Comparison of ENCODE assay signal across 8 cellular contexts in the genomic region with DNA sequence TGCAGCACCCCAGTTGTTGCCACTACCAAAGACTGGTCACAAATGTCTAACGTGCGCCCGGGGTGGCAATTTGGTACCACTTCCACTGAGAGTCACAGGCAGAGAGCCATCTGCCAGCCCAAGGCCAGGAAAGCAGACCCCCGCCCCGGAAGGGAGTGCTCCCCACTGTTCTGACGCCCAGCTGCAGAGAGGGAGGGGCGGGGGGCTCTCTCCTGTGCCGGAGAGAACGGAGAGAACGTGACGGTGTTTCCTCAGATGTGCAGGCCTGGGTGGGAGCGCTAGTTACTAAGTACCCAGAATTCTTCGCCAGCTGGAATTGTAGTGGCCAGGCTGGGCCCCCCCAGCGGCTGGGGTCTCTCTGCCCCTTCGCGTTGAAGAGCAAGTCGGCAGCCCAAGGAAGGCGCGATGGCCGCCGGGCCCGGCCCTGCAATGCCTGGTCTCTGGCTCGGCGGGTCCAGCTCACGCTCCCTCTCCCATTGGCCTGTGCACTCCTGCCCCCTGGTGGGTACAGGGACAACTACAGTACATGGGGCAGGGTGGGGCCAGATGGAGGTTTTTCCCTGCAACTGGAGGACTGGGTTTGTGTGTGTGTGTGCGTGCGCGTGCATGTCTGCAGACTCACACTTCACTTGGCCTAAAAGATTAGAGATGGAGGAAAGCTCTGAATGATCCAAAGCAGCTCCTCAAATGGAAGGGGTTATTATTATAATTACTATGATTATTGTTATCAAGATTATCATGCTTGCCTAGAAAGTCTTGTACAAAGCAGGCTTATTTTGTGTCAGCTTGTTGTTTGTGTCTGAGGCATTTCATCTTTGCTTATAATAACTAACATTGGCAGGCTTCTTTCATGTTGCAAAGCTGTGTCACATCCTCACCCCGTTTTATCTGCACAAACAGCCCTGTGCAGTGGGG.
DNase-seq lines count a peak whose midpoint lies in the region; ATAC-seq and TF ChIP-seq lines count a peak whose summit lies in the region.

No MANE protein-coding gene starts in this region.

- intact Hi-C loops in activated CD4-positive, alpha-beta T cell treated with anti-CD3 and anti-CD28 coated beads, Interleukin-2, amount 10 ng/mL, durations not matched to agents 24 days and 14 days (cut with micrococcal nuclease): loop anchor here (1.0 to 10.0 kb wide), 4 partner anchors 113 to 606 kb away; no protein-coding TSS in a partner anchor

- no peaks in the 10 kb centered on the region for H3K9me3 Mint-ChIP-seq in activated CD4-positive, alpha-beta T cell treated with anti-CD3 and anti-CD28 coated beads, Interleukin-2, amount 10 ng/mL, durations not matched to agents 24 days and 14 days

- H3K36me3 Mint-ChIP-seq in activated CD4-positive, alpha-beta T cell treated with anti-CD3 and anti-CD28 coated beads, Interleukin-2, amount 10 ng/mL, durations not matched to agents 24 days and 14 days (ENCODE audit: low read depth): no peaks in the 10 kb centered on the region

- DNase-seq in A172 (ENCODE audit: low spot score) (peak; percentile 60), NCI-H226 (peak; percentile 57), choroid plexus epithelial cell (ENCODE audit: low read depth) (peak; percentile 84), kidney glomerular epithelial cell (lab: John Stamatoyannopoulos, UW) (peak; percentile 69)
- DNase-seq in activated CD4-positive, alpha-beta T cell treated with anti-CD3 and anti-CD28 coated beads, Interleukin-2, amount 10 ng/mL, durations not matched to agents 24 days and 14 days: peak; percentile 94
- peak; percentile 65 to 66 for DNase-seq in stimulated activated CD4-positive, alpha-beta T cell treated with anti-CD3 and anti-CD28 coated beads, Interleukin-1b, Interleukin-23, amount 100 ng/mL, for 4 hours (ENCODE audit: low read depth in 2 of 2)

- H3K4me3 ChIP-seq in choroid plexus epithelial cell (ENCODE audit: low read depth, low read length): peak overlapping the region; percentile 41

- peak; percentile 93 for TF ChIP-seq CTCF in choroid plexus epithelial cell (conservative IDR thresholded peaks at IDR 0.05; ENCODE audit: low read depth, low read length)

- peak; percentile 99 for ATAC-seq in GM18511 (IDR thresholded peaks at IDR 0.05; ENCODE audit: unreplicated experiment)
- peak; percentile 84 for ATAC-seq in HG03045 (IDR thresholded peaks at IDR 0.05; ENCODE audit: unreplicated experiment)

- H3K4me1 Mint-ChIP-seq in activated CD4-positive, alpha-beta T cell treated with anti-CD3 and anti-CD28 coated beads, Interleukin-2, amount 10 ng/mL, durations not matched to agents 24 days and 14 days: peaks cover 4% of the 10 kb centered on the region

- H3K27ac Mint-ChIP-seq in activated CD4-positive, alpha-beta T cell treated with anti-CD3 and anti-CD28 coated beads, Interleukin-2, amount 10 ng/mL, durations not matched to agents 24 days and 14 days: no peak overlapping the region

- H3K4me3 Mint-ChIP-seq in activated CD4-positive, alpha-beta T cell treated with anti-CD3 and anti-CD28 coated beads, Interleukin-2, amount 10 ng/mL, durations not matched to agents 24 days and 14 days: peak overlapping the region; percentile 38

- H3K27me3 Mint-ChIP-seq in activated CD4-positive, alpha-beta T cell treated with anti-CD3 and anti-CD28 coated beads, Interleukin-2, amount 10 ng/mL, durations not matched to agents 24 days and 14 days: peaks cover 5% of the 10 kb centered on the region

Comparison
In these comparisons a context has a peak if more than half of its experiments do, and no peak if none do; other contexts are left out.
1. Peak in every context shown above with its lines: DNase-seq, ATAC-seq and H3K4me3 ChIP-seq.